In genomic region chr5:26470439-26470838, GRCh38 we compare ENCODE assay signal across 28 cellular contexts.
A peak's percentile ranks its signal among the peaks of the same experiment; 100 is the strongest.
DNase-seq lines count a peak whose midpoint lies in the region; TF ChIP-seq lines count a peak whose summit lies in the region.
"Had no signal": no experiment of that assay in that cellular context is flagged by ENCODE, and none has a peak within 500 bp of the region (broad histone marks: within the 10 kb centered on the region; RNA-seq: fewer than 3 reads in every experiment).

No MANE protein-coding gene starts in this region.

- TF ChIP-seq EP300 in neural cell (conservative IDR thresholded peaks at IDR 0.05; ENCODE audit: poor library complexity, severe bottlenecking) = peak; percentile 83

- no peaks in the 10 kb centered on the region for H4K20me1 ChIP-seq in neural cell (ENCODE audit: insufficient read depth)
- H4K20me1 ChIP-seq: BLaER1; BLaER1 treated with 17β-estradiol and CSF1 and Interleukin-3, amounts not matched to agents 10 nM and 100 nM had no signal

- H3K9me3 ChIP-seq in neural cell (ENCODE audit: low read length) = no peaks in the 10 kb centered on the region
- peaks cover 0 to 4% of the 10 kb centered on the region in 2 donors for H3K9me3 ChIP-seq in CD4-positive, alpha-beta memory T cell (ENCODE audit: control insufficient read depth in 1 of 2, low read length in 2 of 2)
- H3K9me3 ChIP-seq: A549; BE2C; BLaER1; BLaER1 treated with 17β-estradiol and CSF1 and Interleukin-3, amounts not matched to agents 10 nM and 100 nM; Caco-2 had no signal

- H3K4me1 ChIP-seq in CD4-positive, alpha-beta memory T cell (ENCODE audit: insufficient read depth, low read length) = no peaks in the 10 kb centered on the region
- H3K4me1 ChIP-seq: A549; BE2C; BLaER1; BLaER1 treated with 17β-estradiol and CSF1 and Interleukin-3, amounts not matched to agents 10 nM and 100 nM; Caco-2 had no signal

- no peaks in the 10 kb centered on the region for H3K36me3 Mint-ChIP-seq in CD4-positive, alpha-beta memory T cell
- H3K36me3 Mint-ChIP-seq: CD14-positive monocyte; CD4-positive, CD25-positive, alpha-beta regulatory T cell; CD8-positive, alpha-beta memory T cell; CD8-positive, alpha-beta T cell had no signal

- H3K27me3 ChIP-seq in neural cell (ENCODE audit: insufficient read depth, low read depth, low read length) = no peaks in the 10 kb centered on the region
- H3K27me3 ChIP-seq in CD4-positive, alpha-beta memory T cell (ENCODE audit: insufficient read depth, low read length) = no peaks in the 10 kb centered on the region
- H3K27me3 ChIP-seq: BE2C; BLaER1; BLaER1 treated with 17β-estradiol and CSF1 and Interleukin-3, amounts not matched to agents 10 nM and 100 nM had no signal

- no peaks in the 10 kb centered on the region for H3K36me3 ChIP-seq in neural cell (ENCODE audit: insufficient read depth, low read length)
- H3K36me3 ChIP-seq in CD4-positive, alpha-beta memory T cell (ENCODE audit: insufficient read depth, low read length) = no peaks in the 10 kb centered on the region
- H3K36me3 ChIP-seq: BE2C; BLaER1; BLaER1 treated with 17β-estradiol and CSF1 and Interleukin-3, amounts not matched to agents 10 nM and 100 nM had no signal

- POLR2A ChIA-PET in CD4-positive, alpha-beta memory T cell (lab: Charles Lee; ENCODE audit: partially characterized antibody) = no interaction called here

- no peaks in the 10 kb centered on the region for H3K79me2 ChIP-seq in neural cell (replicated peaks; ENCODE audit: insufficient read depth, low read length)

- H3K27ac Mint-ChIP-seq in CD4-positive, alpha-beta memory T cell = no peak overlapping the region
- H3K27ac Mint-ChIP-seq: B cell; CD14-positive monocyte; CD4-positive, alpha-beta T cell; CD4-positive, CD25-positive, alpha-beta regulatory T cell; CD8-positive, alpha-beta memory T cell; CD8-positive, alpha-beta T cell had no signal

- CTCF ChIA-PET in CD4-positive, alpha-beta memory T cell (lab: Charles Lee; ENCODE audit: partially characterized antibody) = no interaction called here

- H3K4me3 ChIP-seq in neural cell (ENCODE audit: low read length) = no peak overlapping the region
- no peak overlapping the region for H3K4me3 ChIP-seq in CD4-positive, alpha-beta memory T cell (ENCODE audit: low read length in 2 of 2)
- H3K4me3 ChIP-seq: A549; BLaER1; BLaER1 treated with 17β-estradiol and CSF1 and Interleukin-3, amounts not matched to agents 10 nM and 100 nM had no signal

- H3F3A ChIP-seq in neural cell (ENCODE audit: insufficient read depth, low read length, poor library complexity, severe bottlenecking) = no peaks in the 10 kb centered on the region

- H3K27me3 Mint-ChIP-seq in CD4-positive, alpha-beta memory T cell = no peaks in the 10 kb centered on the region
- H3K27me3 Mint-ChIP-seq: B cell; CD4-positive, alpha-beta T cell; CD4-positive, CD25-positive, alpha-beta regulatory T cell; CD8-positive, alpha-beta memory T cell had no signal

- H2AFZ ChIP-seq in neural cell (ENCODE audit: low read depth, low read length) = no peak overlapping the region

- no peak overlapping the region for H3K27ac ChIP-seq in neural cell (ENCODE audit: low read length)
- H3K27ac ChIP-seq in CD4-positive, alpha-beta memory T cell (ENCODE audit: low read depth, low read length) = no peak overlapping the region
- H3K27ac ChIP-seq: 22Rv1; A549; BLaER1; BLaER1 treated with 17β-estradiol and CSF1 and Interleukin-3, amounts not matched to agents 10 nM and 100 nM; C4-2B had no signal

- no peak for DNase-seq in CD4-positive, alpha-beta memory T cell
- DNase-seq: 8988T; ACHN; AML-193; BE2C; C1 segment of cervical spinal cord; Caco-2; Calu3; CD4-positive, alpha-beta T cell; CD4-positive, CD25-positive, alpha-beta regulatory T cell; CD8-positive, alpha-beta memory T cell; CD8-positive, alpha-beta T cell; COR-L47; DMS 273 treated with DMSO at 0.1 percent for 48 hours; DMS153; DMS53; DMS79; DMS79 treated with DMSO at 0.1 percent for 48 hours; DND-41; EL had no signal

- H3K9me2 ChIP-seq in neural cell (ENCODE audit: insufficient read depth, low read length) = no peaks in the 10 kb centered on the region

- peaks cover 0 to 12% (median 4%) of the 10 kb centered on the region in 8 donors for H3K9me3 Mint-ChIP-seq in CD4-positive, alpha-beta memory T cell

- intact Hi-C loops in CD4-positive, alpha-beta memory T cell (cut with micrococcal nuclease) = no loop called here

- TF ChIP-seq RAD21 in neural cell (conservative IDR thresholded peaks at IDR 0.05) = no peak

- no peak for TF ChIP-seq CTCF in neural cell (IDR thresholded peaks at IDR 0.05; ENCODE audit: poor library complexity, severe bottlenecking)

- H3K4me1 Mint-ChIP-seq in CD4-positive, alpha-beta memory T cell = no peaks in the 10 kb centered on the region
- H3K4me1 Mint-ChIP-seq: B cell; CD14-positive monocyte; CD4-positive, CD25-positive, alpha-beta regulatory T cell; CD8-positive, alpha-beta memory T cell had no signal

- no peak overlapping the region for H3K9ac ChIP-seq in neural cell (ENCODE audit: low read length)
- H3K9ac ChIP-seq: BLaER1; BLaER1 treated with 17β-estradiol and CSF1 and Interleukin-3, amounts not matched to agents 10 nM and 100 nM had no signal

- no peak overlapping the region for H3K4me2 ChIP-seq in neural cell (ENCODE audit: low read length)
- H3K4me2 ChIP-seq: A549; BLaER1; BLaER1 treated with 17β-estradiol and CSF1 and Interleukin-3, amounts not matched to agents 10 nM and 100 nM had no signal

- H3K4me3 Mint-ChIP-seq in CD4-positive, alpha-beta memory T cell = no peak overlapping the region
- H3K4me3 Mint-ChIP-seq: B cell; CD14-positive monocyte; CD4-positive, alpha-beta T cell; CD4-positive, CD25-positive, alpha-beta regulatory T cell; CD8-positive, alpha-beta memory T cell; CD8-positive, alpha-beta T cell had no signal

TF ChIP-seq in neural cell, 6 proteins besides CTCF, POLR2A, EP300 and RAD21:
- TF ChIP-seq EZH2 (IDR thresholded peaks at IDR 0.05; ENCODE audit: borderline replicate concordance, insufficient read depth, low read length, poor library complexity, severe bottlenecking) = no peak
- TF ChIP-seq MXI1 (conservative IDR thresholded peaks at IDR 0.05; ENCODE audit: poor library complexity, severe bottlenecking) = no peak
- peak; percentile 64 for TF ChIP-seq POLR2AphosphoS5 (IDR thresholded peaks at IDR 0.05)
- no peak for TF ChIP-seq TAF1 (IDR thresholded peaks at IDR 0.05; ENCODE audit: low read depth)
- TF ChIP-seq SMC3 (conservative IDR thresholded peaks at IDR 0.05; ENCODE audit: poor library complexity) = no peak
- TF ChIP-seq, protein P1, sequence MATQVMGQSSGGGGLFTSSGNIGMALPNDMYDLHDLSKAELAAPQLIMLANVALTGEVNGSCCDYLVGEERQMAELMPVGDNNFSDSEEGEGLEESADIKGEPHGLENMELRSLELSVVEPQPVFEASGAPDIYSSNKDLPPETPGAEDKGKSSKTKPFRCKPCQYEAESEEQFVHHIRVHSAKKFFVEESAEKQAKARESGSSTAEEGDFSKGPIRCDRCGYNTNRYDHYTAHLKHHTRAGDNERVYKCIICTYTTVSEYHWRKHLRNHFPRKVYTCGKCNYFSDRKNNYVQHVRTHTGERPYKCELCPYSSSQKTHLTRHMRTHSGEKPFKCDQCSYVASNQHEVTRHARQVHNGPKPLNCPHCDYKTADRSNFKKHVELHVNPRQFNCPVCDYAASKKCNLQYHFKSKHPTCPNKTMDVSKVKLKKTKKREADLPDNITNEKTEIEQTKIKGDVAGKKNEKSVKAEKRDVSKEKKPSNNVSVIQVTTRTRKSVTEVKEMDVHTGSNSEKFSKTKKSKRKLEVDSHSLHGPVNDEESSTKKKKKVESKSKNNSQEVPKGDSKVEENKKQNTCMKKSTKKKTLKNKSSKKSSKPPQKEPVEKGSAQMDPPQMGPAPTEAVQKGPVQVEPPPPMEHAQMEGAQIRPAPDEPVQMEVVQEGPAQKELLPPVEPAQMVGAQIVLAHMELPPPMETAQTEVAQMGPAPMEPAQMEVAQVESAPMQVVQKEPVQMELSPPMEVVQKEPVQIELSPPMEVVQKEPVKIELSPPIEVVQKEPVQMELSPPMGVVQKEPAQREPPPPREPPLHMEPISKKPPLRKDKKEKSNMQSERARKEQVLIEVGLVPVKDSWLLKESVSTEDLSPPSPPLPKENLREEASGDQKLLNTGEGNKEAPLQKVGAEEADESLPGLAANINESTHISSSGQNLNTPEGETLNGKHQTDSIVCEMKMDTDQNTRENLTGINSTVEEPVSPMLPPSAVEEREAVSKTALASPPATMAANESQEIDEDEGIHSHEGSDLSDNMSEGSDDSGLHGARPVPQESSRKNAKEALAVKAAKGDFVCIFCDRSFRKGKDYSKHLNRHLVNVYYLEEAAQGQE (IDR thresholded peaks at IDR 0.05; ENCODE audit: borderline replicate concordance) = peak; percentile 99
